ENCODE assay signal across 1 cellular context in genomic region chr16:70523621-70524405, GRCh38.
A peak's percentile ranks its signal among the peaks of the same experiment; 100 is the strongest.
TF ChIP-seq lines count a peak whose summit lies in the region.

TSS of gene SF3B3 (plus strand) at chr16:70523816. CDS start at chr16:70526657, 2,841 bp downstream.

TF ChIP-seq in HepG2, 621 proteins besides CTCF, POLR2A, EP300 and RAD21 (continued from another document and continues in another):
- TF ChIP-seq, protein P1, sequence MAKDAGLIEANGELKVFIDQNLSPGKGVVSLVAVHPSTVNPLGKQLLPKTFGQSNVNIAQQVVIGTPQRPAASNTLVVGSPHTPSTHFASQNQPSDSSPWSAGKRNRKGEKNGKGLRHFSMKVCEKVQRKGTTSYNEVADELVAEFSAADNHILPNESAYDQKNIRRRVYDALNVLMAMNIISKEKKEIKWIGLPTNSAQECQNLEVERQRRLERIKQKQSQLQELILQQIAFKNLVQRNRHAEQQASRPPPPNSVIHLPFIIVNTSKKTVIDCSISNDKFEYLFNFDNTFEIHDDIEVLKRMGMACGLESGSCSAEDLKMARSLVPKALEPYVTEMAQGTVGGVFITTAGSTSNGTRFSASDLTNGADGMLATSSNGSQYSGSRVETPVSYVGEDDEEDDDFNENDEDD (CRISPR knock-in tag; IDR thresholded peaks at IDR 0.05; ENCODE audit: borderline replicate concordance) = peak; percentile 36; the same call in 1 of the 2 replicates
- TF ChIP-seq YEATS2 (CRISPR knock-in tag; IDR thresholded peaks at IDR 0.05; ENCODE audit: borderline replicate concordance) (peak; percentile 99), NFIB (CRISPR knock-in tag; IDR thresholded peaks at IDR 0.05; ENCODE audit: borderline replicate concordance) (no peak), MEIS2 (CRISPR knock-in tag; IDR thresholded peaks at IDR 0.05) (no peak), ZBTB10 (CRISPR knock-in tag; IDR thresholded peaks at IDR 0.05; ENCODE audit: borderline replicate concordance) (no peak), MAZ (IDR thresholded peaks at IDR 0.05; ENCODE audit: borderline replicate concordance, low read depth, low read length) (no peak), MAZ (CRISPR knock-in tag; IDR thresholded peaks at IDR 0.05; ENCODE audit: low read depth) (peak; percentile 49; the same call in 1 of the 2 replicates), HDAC6 (IDR thresholded peaks at IDR 0.05; ENCODE audit: low read depth, low read length) (peak; percentile 99; the same call in 1 of the 2 replicates), GZF1 (CRISPR knock-in tag; IDR thresholded peaks at IDR 0.05) (no peak), ZNF3 (CRISPR knock-in tag; IDR thresholded peaks at IDR 0.05) (peak; percentile 76; the same call in 1 of the 2 replicates), ZKSCAN8 (CRISPR knock-in tag; IDR thresholded peaks at IDR 0.05; ENCODE audit: borderline replicate concordance) (no peak), NR2F6 (IDR thresholded peaks at IDR 0.05) (peak; percentile 25), NR2F6 (CRISPR knock-in tag; IDR thresholded peaks at IDR 0.05) (0 out of 2 replicates have a peak, but pooled peaks have one; percentile 5), GLMP (CRISPR knock-in tag; IDR thresholded peaks at IDR 0.05; ENCODE audit: borderline replicate concordance) (no peak), TRAFD1 (CRISPR knock-in tag; IDR thresholded peaks at IDR 0.05; ENCODE audit: borderline replicate concordance) (no peak), ZNF34 (CRISPR knock-in tag; IDR thresholded peaks at IDR 0.05; ENCODE audit: borderline replicate concordance) (no peak), TARDBP (CRISPR knock-in tag; IDR thresholded peaks at IDR 0.05) (no peak), ZMYM4 (CRISPR knock-in tag; IDR thresholded peaks at IDR 0.05) (peak; percentile 7), ZNF17 (CRISPR knock-in tag; IDR thresholded peaks at IDR 0.05) (no peak), ZBTB21 (CRISPR knock-in tag; IDR thresholded peaks at IDR 0.05) (no peak), ZNF33A (CRISPR knock-in tag; IDR thresholded peaks at IDR 0.05; ENCODE audit: borderline replicate concordance) (peak; percentile 97), RFX1 (IDR thresholded peaks at IDR 0.05) (no peak), SOX13 (IDR thresholded peaks at IDR 0.05) (no peak), SOX13 (CRISPR knock-in tag; conservative IDR thresholded peaks at IDR 0.05 in 1 of 2, IDR thresholded peaks at IDR 0.05 in 1 of 2) (peak; percentile 12 to 16; a peak in 1 of 4 replicates), ZNF883 (CRISPR knock-in tag; IDR thresholded peaks at IDR 0.05; ENCODE audit: not compliant biosample characterization) (no peak), ZMAT3 (CRISPR knock-in tag; conservative IDR thresholded peaks at IDR 0.05) (peak; percentile 57), ZNF513 (CRISPR knock-in tag; conservative IDR thresholded peaks at IDR 0.05) (0 out of 2 replicates have a peak, but pooled peaks have one; percentile 30), ZNF672 (CRISPR knock-in tag; IDR thresholded peaks at IDR 0.05) (no peak), KLF6 (CRISPR knock-in tag; IDR thresholded peaks at IDR 0.05) (peak; percentile 89; the same call in 1 of the 2 replicates), ZNF720 (CRISPR knock-in tag; IDR thresholded peaks at IDR 0.05) (0 out of 2 replicates have a peak, but pooled peaks have one; percentile 73), TCF7L2 (IDR thresholded peaks at IDR 0.05; ENCODE audit: low read depth, low read length) (no peak), ETS1 (CRISPR knock-in tag; IDR thresholded peaks at IDR 0.05) (peak; percentile 77; the same call in 1 of the 2 replicates), MIXL1 (CRISPR knock-in tag; IDR thresholded peaks at IDR 0.05) (no peak), ZNF335 (CRISPR knock-in tag; IDR thresholded peaks at IDR 0.05) (peak; percentile 100), REL (CRISPR knock-in tag; conservative IDR thresholded peaks at IDR 0.05) (peak; percentile 1; the same call in 1 of the 2 replicates), CREB1 (IDR thresholded peaks at IDR 0.05) (no peak), CREB1 (CRISPR knock-in tag; IDR thresholded peaks at IDR 0.05) (peak; percentile 53; the same call in 1 of the 2 replicates)
- TF ChIP-seq, protein P2, sequence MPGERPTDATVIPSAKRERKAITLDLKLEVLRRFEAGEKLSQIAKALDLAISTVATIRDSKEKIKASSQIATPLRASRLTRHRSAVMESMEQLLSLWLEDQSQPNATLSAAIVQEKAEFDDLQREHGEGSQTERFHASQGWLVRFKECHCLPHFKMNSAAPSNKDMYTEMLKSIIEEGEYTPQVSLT (CRISPR knock-in tag; IDR thresholded peaks at IDR 0.05; ENCODE audit: borderline replicate concordance, low read depth) = no peak; the same call in 1 of the 2 replicates
- TF ChIP-seq, protein P3, sequence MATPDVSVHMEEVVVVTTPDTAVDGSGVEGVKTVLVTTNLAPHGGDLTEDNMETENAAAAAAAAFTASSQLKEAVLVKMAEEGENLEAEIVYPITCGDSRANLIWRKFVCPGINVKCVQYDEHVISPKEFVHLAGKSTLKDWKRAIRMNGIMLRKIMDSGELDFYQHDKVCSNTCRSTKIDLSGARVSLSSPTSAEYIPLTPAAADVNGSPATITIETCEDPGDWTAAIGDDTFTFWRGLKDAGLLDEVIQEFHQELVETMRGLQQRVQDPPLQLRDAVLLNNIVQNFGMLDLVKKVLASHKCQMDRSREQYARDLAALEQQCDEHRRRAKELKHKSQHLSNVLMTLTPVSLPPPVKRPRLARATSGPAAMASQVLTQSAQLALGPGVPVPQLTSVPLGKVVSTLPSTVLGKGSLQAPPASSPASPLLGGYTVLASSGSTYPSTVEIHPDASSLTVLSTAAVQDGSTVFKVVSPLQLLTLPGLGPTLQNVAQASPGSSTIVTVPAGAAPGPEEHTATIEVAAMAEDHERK (CRISPR knock-in tag; IDR thresholded peaks at IDR 0.05; ENCODE audit: low read depth) = no peak
- TF ChIP-seq, protein P4, sequence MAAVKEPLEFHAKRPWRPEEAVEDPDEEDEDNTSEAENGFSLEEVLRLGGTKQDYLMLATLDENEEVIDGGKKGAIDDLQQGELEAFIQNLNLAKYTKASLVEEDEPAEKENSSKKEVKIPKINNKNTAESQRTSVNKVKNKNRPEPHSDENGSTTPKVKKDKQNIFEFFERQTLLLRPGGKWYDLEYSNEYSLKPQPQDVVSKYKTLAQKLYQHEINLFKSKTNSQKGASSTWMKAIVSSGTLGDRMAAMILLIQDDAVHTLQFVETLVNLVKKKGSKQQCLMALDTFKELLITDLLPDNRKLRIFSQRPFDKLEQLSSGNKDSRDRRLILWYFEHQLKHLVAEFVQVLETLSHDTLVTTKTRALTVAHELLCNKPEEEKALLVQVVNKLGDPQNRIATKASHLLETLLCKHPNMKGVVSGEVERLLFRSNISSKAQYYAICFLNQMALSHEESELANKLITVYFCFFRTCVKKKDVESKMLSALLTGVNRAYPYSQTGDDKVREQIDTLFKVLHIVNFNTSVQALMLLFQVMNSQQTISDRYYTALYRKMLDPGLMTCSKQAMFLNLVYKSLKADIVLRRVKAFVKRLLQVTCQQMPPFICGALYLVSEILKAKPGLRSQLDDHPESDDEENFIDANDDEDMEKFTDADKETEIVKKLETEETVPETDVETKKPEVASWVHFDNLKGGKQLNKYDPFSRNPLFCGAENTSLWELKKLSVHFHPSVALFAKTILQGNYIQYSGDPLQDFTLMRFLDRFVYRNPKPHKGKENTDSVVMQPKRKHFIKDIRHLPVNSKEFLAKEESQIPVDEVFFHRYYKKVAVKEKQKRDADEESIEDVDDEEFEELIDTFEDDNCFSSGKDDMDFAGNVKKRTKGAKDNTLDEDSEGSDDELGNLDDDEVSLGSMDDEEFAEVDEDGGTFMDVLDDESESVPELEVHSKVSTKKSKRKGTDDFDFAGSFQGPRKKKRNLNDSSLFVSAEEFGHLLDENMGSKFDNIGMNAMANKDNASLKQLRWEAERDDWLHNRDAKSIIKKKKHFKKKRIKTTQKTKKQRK (IDR thresholded peaks at IDR 0.05; ENCODE audit: low read length) = no peak
- TF ChIP-seq, protein P5, sequence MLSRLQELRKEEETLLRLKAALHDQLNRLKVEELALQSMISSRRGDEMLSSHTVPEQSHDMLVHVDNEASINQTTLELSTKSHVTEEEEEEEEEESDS (CRISPR knock-in tag; IDR thresholded peaks at IDR 0.05; ENCODE audit: borderline replicate concordance) = no peak
- TF ChIP-seq, protein P6, sequence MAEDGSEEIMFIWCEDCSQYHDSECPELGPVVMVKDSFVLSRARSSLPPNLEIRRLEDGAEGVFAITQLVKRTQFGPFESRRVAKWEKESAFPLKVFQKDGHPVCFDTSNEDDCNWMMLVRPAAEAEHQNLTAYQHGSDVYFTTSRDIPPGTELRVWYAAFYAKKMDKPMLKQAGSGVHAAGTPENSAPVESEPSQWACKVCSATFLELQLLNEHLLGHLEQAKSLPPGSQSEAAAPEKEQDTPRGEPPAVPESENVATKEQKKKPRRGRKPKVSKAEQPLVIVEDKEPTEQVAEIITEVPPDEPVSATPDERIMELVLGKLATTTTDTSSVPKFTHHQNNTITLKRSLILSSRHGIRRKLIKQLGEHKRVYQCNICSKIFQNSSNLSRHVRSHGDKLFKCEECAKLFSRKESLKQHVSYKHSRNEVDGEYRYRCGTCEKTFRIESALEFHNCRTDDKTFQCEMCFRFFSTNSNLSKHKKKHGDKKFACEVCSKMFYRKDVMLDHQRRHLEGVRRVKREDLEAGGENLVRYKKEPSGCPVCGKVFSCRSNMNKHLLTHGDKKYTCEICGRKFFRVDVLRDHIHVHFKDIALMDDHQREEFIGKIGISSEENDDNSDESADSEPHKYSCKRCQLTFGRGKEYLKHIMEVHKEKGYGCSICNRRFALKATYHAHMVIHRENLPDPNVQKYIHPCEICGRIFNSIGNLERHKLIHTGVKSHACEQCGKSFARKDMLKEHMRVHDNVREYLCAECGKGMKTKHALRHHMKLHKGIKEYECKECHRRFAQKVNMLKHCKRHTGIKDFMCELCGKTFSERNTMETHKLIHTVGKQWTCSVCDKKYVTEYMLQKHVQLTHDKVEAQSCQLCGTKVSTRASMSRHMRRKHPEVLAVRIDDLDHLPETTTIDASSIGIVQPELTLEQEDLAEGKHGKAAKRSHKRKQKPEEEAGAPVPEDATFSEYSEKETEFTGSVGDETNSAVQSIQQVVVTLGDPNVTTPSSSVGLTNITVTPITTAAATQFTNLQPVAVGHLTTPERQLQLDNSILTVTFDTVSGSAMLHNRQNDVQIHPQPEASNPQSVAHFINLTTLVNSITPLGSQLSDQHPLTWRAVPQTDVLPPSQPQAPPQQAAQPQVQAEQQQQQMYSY (CRISPR knock-in tag; IDR thresholded peaks at IDR 0.05) = no peak
